In the genomic region with DNA sequence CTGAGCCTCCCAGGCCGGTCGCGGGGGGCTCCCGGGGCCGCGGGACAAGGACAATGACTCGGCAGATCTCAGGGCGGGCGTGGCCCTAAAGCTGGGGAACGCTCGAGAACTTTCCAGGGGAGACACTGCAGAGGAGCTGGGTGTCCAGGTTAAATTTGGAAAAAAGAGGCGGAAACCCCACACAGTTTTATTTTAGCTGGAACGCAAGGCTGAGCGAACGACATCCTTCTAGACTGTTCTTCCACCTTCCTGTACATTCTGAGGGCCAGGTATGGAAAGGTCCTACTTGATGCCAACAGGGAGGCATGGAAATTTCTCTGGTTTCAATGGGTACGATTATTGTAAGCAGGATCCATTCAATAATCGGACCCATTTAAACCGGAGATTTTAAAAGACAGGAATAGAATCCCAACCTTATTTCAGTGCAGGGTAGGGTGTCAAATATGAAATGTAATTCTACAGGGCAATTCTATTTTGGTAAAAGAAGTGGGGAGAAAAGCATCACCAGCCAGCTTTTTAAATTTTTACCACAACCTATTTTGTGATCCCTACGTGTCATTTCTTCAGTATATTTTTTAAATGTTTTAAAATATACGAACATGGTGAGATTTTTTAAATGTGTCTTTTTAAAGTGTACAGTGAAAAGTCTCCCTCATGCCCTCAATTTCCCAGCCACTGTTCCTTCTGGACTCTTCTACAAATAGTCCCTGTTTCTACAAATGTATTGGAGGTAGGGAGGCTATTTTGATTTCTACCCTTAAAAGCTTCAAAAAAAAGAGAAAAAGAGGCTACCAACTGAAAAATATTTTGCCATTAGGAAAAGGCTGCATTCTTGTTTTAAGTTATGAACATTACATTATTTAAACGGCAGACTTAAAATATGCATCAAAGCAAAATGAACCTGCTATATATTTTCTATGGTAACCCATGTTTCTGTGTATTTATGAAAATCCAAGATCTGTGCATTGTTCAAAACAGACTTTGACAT, we compare ENCODE assay signal across 8 cellular contexts. TPM values are rescaled to one million over a fixed set of nuclear protein-coding genes. Genes with fewer than 3 reads are reported as not detected.
DNase-seq lines count a peak whose midpoint lies in the region; ATAC-seq, FAIRE-seq and TF ChIP-seq lines count a peak whose summit lies in the region.

No MANE protein-coding gene starts in this region.

- peak; percentile 55 for DNase-seq in HS-27A (ENCODE audit: low read depth)
- peak in 3 of 4 experiments; percentile 56 to 84 (median 63) for DNase-seq in K562 (ENCODE audit: extremely low read depth in 1 of 4, low spot score in 3 of 4)
- DNase-seq in keratinocyte (ENCODE audit: low read depth, low spot score) = no peak
- DNase-seq in stimulated activated naive B cell treated with anti-CD40 and anti-IgM and Interleukin-4, amounts not matched to agents 10 μg/mL and 1 μg/mL and 100 μg/mL, for 72 hours = no peak
- DNase-seq in germinal center (ENCODE audit: low spot score) = no peak
- no peak for DNase-seq in ureter (ENCODE audit: low spot score)
- DNase-seq in NCI-H1105 (lab: John Stamatoyannopoulos, UW) = no peak

- CTCF ChIA-PET in K562 (lab: Yijun Ruan, JAX; ENCODE audit: low intra/inter-chr PET ratio) = interaction anchor here (1.0 kb wide), 1 partner anchor 25 kb away, joined by 3 read pairs; no protein-coding TSS in a partner anchor

- H3K9me3 ChIP-seq in K562 (replicated peaks; ENCODE audit: control insufficient read depth, insufficient read depth, low read depth, low read length) (no peaks in the 10 kb centered on the region), keratinocyte (ENCODE audit: control insufficient read depth, low read depth, low read length) (no peaks in the 10 kb centered on the region)

- H3K36me3 ChIP-seq in K562 (ENCODE audit: control insufficient read depth, insufficient read depth, low read length) (peaks cover 32% of the 10 kb centered on the region), keratinocyte (ENCODE audit: control insufficient read depth in 2 of 2, extremely low read depth in 1 of 2, insufficient read depth in 2 of 2, low read length in 2 of 2) (peaks cover 4 to 20% of the 10 kb centered on the region in 2 experiments)

- H3K4me1 Mint-ChIP-seq in stimulated activated naive B cell treated with anti-CD40 and anti-IgM and Interleukin-4, amounts not matched to agents 10 μg/mL and 1 μg/mL and 100 μg/mL, for 72 hours = peaks cover 67 to 91% of the 10 kb centered on the region in 2 donors

- WGBS in K562 (ENCODE audit: insufficient coverage, low coverage, missing lambda C conversion rate) = 2% methylated on average over 21 of the region's 21 CpGs

- H3K9me3 Mint-ChIP-seq in stimulated activated naive B cell treated with anti-CD40 and anti-IgM and Interleukin-4, amounts not matched to agents 10 μg/mL and 1 μg/mL and 100 μg/mL, for 72 hours = no peaks in the 10 kb centered on the region

- peaks cover 36 to 39% of the 10 kb centered on the region in 2 donors for H3K36me3 Mint-ChIP-seq in stimulated activated naive B cell treated with anti-CD40 and anti-IgM and Interleukin-4, amounts not matched to agents 10 μg/mL and 1 μg/mL and 100 μg/mL, for 72 hours

- H3K9ac ChIP-seq in K562 (ENCODE audit: insufficient read depth in 1 of 2, low read depth in 2 of 2, low read length in 2 of 2) = peak overlapping the region; percentile 97 to 100
- peak overlapping the region; percentile 100 for H3K9ac ChIP-seq in keratinocyte (ENCODE audit: control insufficient read depth, extremely low read depth, insufficient read depth, low read length)

- H3K4me1 ChIP-seq in K562 (replicated peaks in 1 of 2; ENCODE audit: control insufficient read depth in 2 of 2, insufficient read depth in 2 of 2, low read length in 2 of 2) = peaks cover 23 to 43% of the 10 kb centered on the region in 2 experiments
- peaks cover 39% of the 10 kb centered on the region for H3K4me1 ChIP-seq in keratinocyte (ENCODE audit: control insufficient read depth, extremely low read depth, insufficient read depth, low read length)

- peak overlapping the region; percentile 89 to 93 for H3K4me3 Mint-ChIP-seq in stimulated activated naive B cell treated with anti-CD40 and anti-IgM and Interleukin-4, amounts not matched to agents 10 μg/mL and 1 μg/mL and 100 μg/mL, for 72 hours

- dilution Hi-C loops in keratinocyte (cut with MboI; ENCODE audit: extremely low pct_ligation_motif_present, low sequenced_read_pairs) = no loop called here

- H3K79me2 ChIP-seq in K562 (ENCODE audit: control insufficient read depth, insufficient read depth, low read length) = peaks cover 49% of the 10 kb centered on the region
- peaks cover 40% of the 10 kb centered on the region for H3K79me2 ChIP-seq in keratinocyte (ENCODE audit: control insufficient read depth, insufficient read depth, low read length)

- in situ Hi-C loops in K562 (cut with MboI) = no loop called here

- peak overlapping the region; percentile 96 for H3K27ac Mint-ChIP-seq in stimulated activated naive B cell treated with anti-CD40 and anti-IgM and Interleukin-4, amounts not matched to agents 10 μg/mL and 1 μg/mL and 100 μg/mL, for 72 hours

- TF ChIP-seq CTCF in K562 (IDR thresholded peaks at IDR 0.05 in 2 of 3, conservative IDR thresholded peaks at IDR 0.05 in 1 of 3; ENCODE audit: insufficient read depth in 2 of 3, low read depth in 1 of 3, low read length in 3 of 3) (no peak), keratinocyte (optimal IDR thresholded peaks at IDR 0.05 in 1 of 3, IDR thresholded peaks at IDR 0.05 in 1 of 3, conservative IDR thresholded peaks at IDR 0.05 in 1 of 3; ENCODE audit: extremely low read depth in 1 of 3, insufficient read depth in 2 of 3, low read length in 3 of 3) (no peak)

- peak overlapping the region; percentile 94 for H3K4me2 ChIP-seq in K562 (ENCODE audit: insufficient read depth, low read length)
- H3K4me2 ChIP-seq in keratinocyte (ENCODE audit: control insufficient read depth, extremely low read depth, insufficient read depth, low read depth, low read length) = peak overlapping the region; percentile 98

- POLR2A ChIA-PET in K562 (lab: Yijun Ruan, JAX) = interaction anchor here (0.6 to 9.2 kb wide), 16 partner anchors 8 to 1203 kb away, joined by 3 to 127 read pairs (median 6); partner anchors contain the start of gene SCARB1

- H2AFZ ChIP-seq in K562 (ENCODE audit: low read depth, low read length) (peak overlapping the region; percentile 100), keratinocyte (ENCODE audit: control insufficient read depth, low read length) (no peak overlapping the region)

- peaks cover 30% of the 10 kb centered on the region for H4K20me1 ChIP-seq in K562 (replicated peaks; ENCODE audit: control insufficient read depth, insufficient read depth, low read length)
- H4K20me1 ChIP-seq in keratinocyte (ENCODE audit: control insufficient read depth, extremely low read depth, insufficient read depth, low read length) = peaks cover 27% of the 10 kb centered on the region

- TF ChIP-seq POLR2A in K562 (conservative IDR thresholded peaks at IDR 0.05) = no peak

- H3K27ac ChIP-seq in K562 (ENCODE audit: extremely low read depth, low read depth, low read length) (peak overlapping the region; percentile 100), keratinocyte (ENCODE audit: control insufficient read depth, insufficient read depth, low read length) (peak overlapping the region; percentile 100)

- TF ChIP-seq EP300 in K562 (IDR thresholded peaks at IDR 0.05; ENCODE audit: low read length) = peak; percentile 44; the same call in 1 of the 2 replicates

- H3K27me3 ChIP-seq in K562 (ENCODE audit: control insufficient read depth in 2 of 2, insufficient read depth in 2 of 2, low read length in 2 of 2) (no peaks in the 10 kb centered on the region), keratinocyte (ENCODE audit: control insufficient read depth, extremely low read depth, insufficient read depth, low read length) (no peaks in the 10 kb centered on the region)

- peaks cover 0 to 4% of the 10 kb centered on the region in 2 donors for H3K27me3 Mint-ChIP-seq in stimulated activated naive B cell treated with anti-CD40 and anti-IgM and Interleukin-4, amounts not matched to agents 10 μg/mL and 1 μg/mL and 100 μg/mL, for 72 hours

- ATAC-seq in GM19023 (IDR thresholded peaks at IDR 0.05; ENCODE audit: unreplicated experiment) (peak; percentile 1), K562 (peak; percentile 17)
- no peak for ATAC-seq in stimulated activated naive B cell treated with anti-CD40 and anti-IgM and Interleukin-4, amounts not matched to agents 10 μg/mL and 1 μg/mL and 100 μg/mL, for 72 hours (replicated peaks)

- TSS peak; percentile 77 for BruUV-seq in K562 (replicated peaks; lab: Mats Ljungman, UMichigan)

- peak overlapping the region; percentile 94 for H3K4me3 ChIP-seq in K562
- H3K4me3 ChIP-seq in keratinocyte (ENCODE audit: control insufficient read depth in 2 of 3, extremely low read depth in 1 of 3, insufficient read depth in 2 of 3, low read depth in 1 of 3, low read length in 3 of 3) = peak overlapping the region; percentile 61 to 98 (median 98)

- intact Hi-C loops in K562 (cut with micrococcal nuclease) = no loop called here

- no peak for FAIRE-seq in K562 (lab: Jason Lieb, UNC)
- no peak for FAIRE-seq in keratinocyte (lab: Jason Lieb, UNC)

- no peak for TF ChIP-seq RAD21 in K562 (CRISPR knock-in tag; conservative IDR thresholded peaks at IDR 0.05 in 1 of 2, IDR thresholded peaks at IDR 0.05 in 1 of 2)

- H3K9me1 ChIP-seq in K562 (ENCODE audit: control insufficient read depth, insufficient read depth, low read length) (peaks cover 7% of the 10 kb centered on the region), keratinocyte (ENCODE audit: control insufficient read depth, extremely low read depth, insufficient read depth, low read length) (no peaks in the 10 kb centered on the region)

RNA-seq across cellular contexts. Expression of gene UBC, which starts 1.1 kb away (rescaled TPM):
- total RNA-seq in K562 (2011; cell fraction: chromatin; rRNA removed; ENCODE audit: low replicate concordance) = 193 and 317 TPM in 2 replicates
- total RNA-seq in K562 (2011; cell fraction: nucleolus; rRNA removed) = 188 and 214 TPM in 2 replicates
- 283 and 301 TPM in 2 replicates for total RNA-seq in K562 (2011; cell fraction: nucleoplasm; rRNA removed)
- total RNA-seq in K562 (2014; rRNA removed) (717 and 744 TPM in 2 replicates), K562 (2014; rRNA removed; fragmentation: Illumina TruSeq; extraction: Trizol) (771 and 813 TPM in 2 replicates), K562 (2015; rRNA removed; fragmentation: Illumina TruSeq; extraction: Trizol) (795 and 812 TPM in 2 replicates), K562 (2021) (697 and 765 TPM in 2 replicates), ureter (1,015 TPM)
- polyA plus RNA-seq in K562 (2011; rRNA removed) (1,118 and 1,197 TPM in 2 replicates), K562 (2014; fragmentation: Illumina TruSeq; extraction: Trizol) (825 and 860 TPM in 2 replicates), K562 (2014; fragmentation: Nextera tagmentation; extraction: Ambion mirVana) (1,000 to 10,000 TPM in 1 of 2 experiments, 100 to 1,000 TPM in 1; 927 to 1,153 TPM), K562 (2014; rRNA removed) (533 and 624 TPM in 2 replicates), keratinocyte (2,363 to 3,215 TPM (median 2,781 TPM) in 3 replicates)
- 514 and 899 TPM in 2 replicates for polyA plus RNA-seq in K562 (2011; cell fraction: cytosol; rRNA removed)
- polyA plus RNA-seq in K562 (2011; cell fraction: nucleus; rRNA removed) = 518 and 627 TPM in 2 replicates
- polyA plus RNA-seq in K562 (2012) = 1,269 and 1,358 TPM in 2 replicates
- polyA minus RNA-seq in K562 (2011; rRNA and poly(A)+ RNA removed) = 765 and 975 TPM in 2 replicates
- 543 and 602 TPM in 2 replicates for polyA minus RNA-seq in K562 (2011; cell fraction: cytosol; rRNA and poly(A)+ RNA removed)
- polyA minus RNA-seq in K562 (2011; cell fraction: nucleus; rRNA and poly(A)+ RNA removed) = 77.0 and 177 TPM in 2 replicates
- 909 TPM for polyA plus RNA-seq in keratinocyte (2011; ENCODE audit: low read depth)
- polyA plus RNA-seq in keratinocyte (2011; cell fraction: cytosol; rRNA removed) = 2,585 and 2,764 TPM in 2 replicates
- polyA plus RNA-seq in keratinocyte (2011; cell fraction: nucleus; rRNA removed) = 2,878 and 3,470 TPM in 2 replicates
- 1,598 and 2,691 TPM in 2 replicates for polyA plus RNA-seq in keratinocyte (2012; ENCODE audit: low replicate concordance)
- polyA minus RNA-seq in keratinocyte = 1,499 to 2,738 TPM (median 1,537 TPM) in 3 replicates
- polyA minus RNA-seq in keratinocyte (2011; cell fraction: cytosol; rRNA and poly(A)+ RNA removed) = 715 TPM
- 471 and 865 TPM in 2 replicates for polyA minus RNA-seq in keratinocyte (2011; cell fraction: nucleus; rRNA and poly(A)+ RNA removed)

RNA-seq across cellular contexts. Expression of gene SCARB1, which starts 51.9 kb away (rescaled TPM):
- total RNA-seq in K562 (2011; cell fraction: chromatin; rRNA removed; ENCODE audit: low replicate concordance) = 238 and 543 TPM in 2 replicates
- 351 and 425 TPM in 2 replicates for total RNA-seq in K562 (2011; cell fraction: nucleolus; rRNA removed)
- 354 and 357 TPM in 2 replicates for total RNA-seq in K562 (2011; cell fraction: nucleoplasm; rRNA removed)
- 52.8 and 83.0 TPM in 2 replicates for total RNA-seq in K562 (2014; rRNA removed)
- total RNA-seq in K562 (2014; rRNA removed; fragmentation: Illumina TruSeq; extraction: Trizol) = 30.9 and 38.4 TPM in 2 replicates
- 36.0 and 38.7 TPM in 2 replicates for total RNA-seq in K562 (2015; rRNA removed; fragmentation: Illumina TruSeq; extraction: Trizol)
- total RNA-seq in K562 (2021) = 148 and 157 TPM in 2 replicates
- polyA plus RNA-seq in K562 (2011; rRNA removed) = 81.9 and 168 TPM in 2 replicates
- polyA plus RNA-seq in K562 (2011; cell fraction: cytosol; rRNA removed) = 161 and 163 TPM in 2 replicates
- polyA plus RNA-seq in K562 (2011; cell fraction: nucleus; rRNA removed) = 435 and 491 TPM in 2 replicates
- 87.6 and 124 TPM in 2 replicates for polyA plus RNA-seq in K562 (2012)
- polyA plus RNA-seq in K562 (2014; fragmentation: Illumina TruSeq; extraction: Trizol) = 143 and 152 TPM in 2 replicates
- 1 to 10 TPM in 1 of 2 experiments, under 1 TPM in 1; 0.56 to 4.7 TPM for polyA plus RNA-seq in K562 (2014; fragmentation: Nextera tagmentation; extraction: Ambion mirVana)
- 79.2 and 92.6 TPM in 2 replicates for polyA plus RNA-seq in K562 (2014; rRNA removed)
- polyA minus RNA-seq in K562 (2011; rRNA and poly(A)+ RNA removed) = 83.0 and 106 TPM in 2 replicates
- 90.2 and 100 TPM in 2 replicates for polyA minus RNA-seq in K562 (2011; cell fraction: cytosol; rRNA and poly(A)+ RNA removed)
- polyA minus RNA-seq in K562 (2011; cell fraction: nucleus; rRNA and poly(A)+ RNA removed) = 82.3 and 143 TPM in 2 replicates
- polyA plus RNA-seq in keratinocyte = 40.9 to 80.6 TPM (median 41.4 TPM) in 3 replicates
- 5.5 TPM for polyA plus RNA-seq in keratinocyte (2011; ENCODE audit: low read depth)
- 47.5 and 76.4 TPM in 2 replicates for polyA plus RNA-seq in keratinocyte (2011; cell fraction: cytosol; rRNA removed)
- 160 and 185 TPM in 2 replicates for polyA plus RNA-seq in keratinocyte (2011; cell fraction: nucleus; rRNA removed)
- polyA plus RNA-seq in keratinocyte (2012; ENCODE audit: low replicate concordance) = 27.4 and 72.2 TPM in 2 replicates
- polyA minus RNA-seq in keratinocyte = 74.8 to 159 TPM (median 78.2 TPM) in 3 replicates
- polyA minus RNA-seq in keratinocyte (2011; cell fraction: cytosol; rRNA and poly(A)+ RNA removed) = 76.9 TPM
- 131 and 159 TPM in 2 replicates for polyA minus RNA-seq in keratinocyte (2011; cell fraction: nucleus; rRNA and poly(A)+ RNA removed)
- 20.8 TPM for total RNA-seq in ureter

Comparison
In these comparisons a context has a peak if more than half of its experiments do, and no peak if none do; other contexts are left out.
1. ATAC-seq: peak in GM19023 (single experiment) and K562 (single experiment); none in stimulated activated naive B cell treated with anti-CD40 and anti-IgM and Interleukin-4, amounts not matched to agents 10 μg/mL and 1 μg/mL and 100 μg/mL, for 72 hours (0 of 2).
2. DNase-seq: peak in HS-27A (single experiment) and K562 (3 of 4); none in keratinocyte (single experiment), stimulated activated naive B cell treated with anti-CD40 and anti-IgM and Interleukin-4, amounts not matched to agents 10 μg/mL and 1 μg/mL and 100 μg/mL, for 72 hours (single experiment), germinal center (single experiment), ureter (single experiment) and NCI-H1105 (single experiment).